7 cellular contexts compared by ENCODE assay signal in genomic region chr11:18731949-18732821, GRCh38. TPM values are rescaled to one million over a fixed set of nuclear protein-coding genes. Genes with fewer than 3 reads are reported as not detected.
A peak's percentile ranks its signal among the peaks of the same experiment; 100 is the strongest.
DNase-seq lines count a peak whose midpoint lies in the region; ATAC-seq and TF ChIP-seq lines count a peak whose summit lies in the region.

No MANE protein-coding gene starts in this region.

- H3K9me3 Mint-ChIP-seq in HFFc6: no peaks in the 10 kb centered on the region
- no peaks in the 10 kb centered on the region for H3K9me3 Mint-ChIP-seq in activated T-cell treated with anti-CD3 and anti-CD28 coated beads, Interleukin-2, amount 50 U/mL, for 4 hours

- peaks cover 15% of the 10 kb centered on the region for H3K27me3 Mint-ChIP-seq in HFFc6 (ENCODE audit: insufficient read depth)
- peaks cover 2% of the 10 kb centered on the region for H3K27me3 Mint-ChIP-seq in activated T-cell treated with anti-CD3 and anti-CD28 coated beads, Interleukin-2, amount 50 U/mL, for 4 hours (ENCODE audit: low read depth)

- H4K20me1 ChIP-seq in OCI-LY7 (ENCODE audit: insufficient read depth, low read length): no peaks in the 10 kb centered on the region

- H3K27ac ChIP-seq in OCI-LY7 (ENCODE audit: low read depth, low read length, poor library complexity, severe bottlenecking): no peak overlapping the region
- H3K27ac ChIP-seq in transverse colon: no peak overlapping the region

- H3K4me3 ChIP-seq in GM06990 (replicated peaks; ENCODE audit: low read depth, low read length) (no peak overlapping the region), OCI-LY7 (ENCODE audit: low read depth, low read length, poor library complexity, severe bottlenecking) (no peak overlapping the region), fibroblast of pulmonary artery (replicated peaks; ENCODE audit: low read depth, low read length) (no peak overlapping the region), transverse colon (no peak overlapping the region)

- no peaks in the 10 kb centered on the region for H3K9me2 ChIP-seq in OCI-LY7 (ENCODE audit: insufficient read depth, low read length)

- CTCF ChIA-PET in OCI-LY7 (lab: Charles Lee; ENCODE audit: unreplicated experiment): interaction anchor here (1.0 to 1.5 kb wide), 4 partner anchors 10 to 99 kb away, joined by 3 to 6 read pairs (median 4); partner anchors contain the start of genes SPTY2D1 and TMEM86A

- DNase-seq in GM06990 (ENCODE audit: extremely low read depth, insufficient read length): no peak
- DNase-seq in HFFc6: no peak
- DNase-seq in OCI-LY7 (ENCODE audit: low spot score): peak; percentile 67
- DNase-seq in activated T-cell treated with anti-CD3 and anti-CD28 coated beads, Interleukin-2, amount 50 U/mL, for 4 hours: peak; percentile 74
- DNase-seq in fibroblast of pulmonary artery (ENCODE audit: low read depth): peak; percentile 59
- DNase-seq in non-pigmented ciliary epithelial cell (ENCODE audit: low read depth): peak; percentile 15
- DNase-seq in transverse colon: peak; percentile 59

- 75 to 77% methylated on average over 7 to 11 of the region's 11 CpGs for WGBS in transverse colon (ENCODE audit: low coverage in 1 of 2), 2 donors

- no peaks in the 10 kb centered on the region for H3K36me3 Mint-ChIP-seq in HFFc6 (ENCODE audit: low read depth)
- no peaks in the 10 kb centered on the region for H3K36me3 Mint-ChIP-seq in activated T-cell treated with anti-CD3 and anti-CD28 coated beads, Interleukin-2, amount 50 U/mL, for 4 hours (ENCODE audit: insufficient read depth)

- H3K4me1 ChIP-seq in OCI-LY7 (ENCODE audit: insufficient read depth, low read length, poor library complexity, severe bottlenecking) (peaks cover 13% of the 10 kb centered on the region), transverse colon (no peaks in the 10 kb centered on the region)

- H3K4me1 Mint-ChIP-seq in HFFc6 (ENCODE audit: low read depth): no peaks in the 10 kb centered on the region
- H3K4me1 Mint-ChIP-seq in activated T-cell treated with anti-CD3 and anti-CD28 coated beads, Interleukin-2, amount 50 U/mL, for 4 hours (ENCODE audit: low read depth): peaks cover 9% of the 10 kb centered on the region

- TF ChIP-seq CTCF in GM06990 (IDR thresholded peaks at IDR 0.05; ENCODE audit: insufficient read depth, low read length, poor library complexity, severe bottlenecking) (peak; percentile 99), HFFc6 (IDR thresholded peaks at IDR 0.05) (peak; percentile 99), OCI-LY7 (conservative IDR thresholded peaks at IDR 0.05; ENCODE audit: low read length) (peak; percentile 99), fibroblast of pulmonary artery (IDR thresholded peaks at IDR 0.05; ENCODE audit: low read length, missing control alignments) (no peak), transverse colon (IDR thresholded peaks at IDR 0.05) (peak; percentile 78 to 96 (median 95))

- no peaks in the 10 kb centered on the region for H3K27me3 ChIP-seq in GM06990 (replicated peaks; ENCODE audit: control insufficient read depth, insufficient read depth, low read length)
- no peaks in the 10 kb centered on the region for H3K27me3 ChIP-seq in transverse colon

- ATAC-seq in activated T-cell treated with anti-CD3 and anti-CD28 coated beads, Interleukin-2, amount 50 U/mL, for 4 hours: peak; percentile 61 to 70

- no peaks in the 10 kb centered on the region for H3K79me2 ChIP-seq in OCI-LY7 (ENCODE audit: insufficient read depth, low read depth, low read length)

- H2AFZ ChIP-seq in OCI-LY7 (ENCODE audit: low read length): peak overlapping the region; percentile 71; the same call in 1 of the 2 replicates

- intact Hi-C loops in OCI-LY7 (cut with micrococcal nuclease; ENCODE audit: unreplicated experiment) (loop anchor here (1.0 to 2.0 kb wide), 2 partner anchors 192 to 617 kb away; no protein-coding TSS in a partner anchor), transverse colon (cut with DNase I; ENCODE audit: low total_unique reads) (no loop called here)

- no peak overlapping the region for H3K4me3 Mint-ChIP-seq in HFFc6
- no peak overlapping the region for H3K4me3 Mint-ChIP-seq in activated T-cell treated with anti-CD3 and anti-CD28 coated beads, Interleukin-2, amount 50 U/mL, for 4 hours

- H3K9me3 ChIP-seq in OCI-LY7 (ENCODE audit: low read length) (no peaks in the 10 kb centered on the region), transverse colon (no peaks in the 10 kb centered on the region)

- H3K36me3 ChIP-seq in GM06990 (ENCODE audit: control insufficient read depth, insufficient read depth, low read length): no peaks in the 10 kb centered on the region
- no peaks in the 10 kb centered on the region for H3K36me3 ChIP-seq in OCI-LY7 (ENCODE audit: insufficient read depth, low read length)
- H3K36me3 ChIP-seq in transverse colon: no peaks in the 10 kb centered on the region

- no peak for TF ChIP-seq EP300 in transverse colon (IDR thresholded peaks at IDR 0.05; ENCODE audit: low read depth)

- H3K4me2 ChIP-seq in OCI-LY7 (ENCODE audit: low read length): peak overlapping the region; percentile 34; the same call in 1 of the 2 replicates

- POLR2A ChIA-PET in OCI-LY7 (lab: Charles Lee): interaction anchor here (1.6 kb wide), 1 partner anchor 10 kb away, joined by 6 read pairs; no protein-coding TSS in a partner anchor

- TF ChIP-seq POLR2A in transverse colon (IDR thresholded peaks at IDR 0.05): no peak

- BruUV-seq in OCI-LY7 (replicated peaks; lab: Mats Ljungman, UMichigan): no TSS peak

- no peak overlapping the region for H3K27ac Mint-ChIP-seq in HFFc6

- in situ Hi-C loops in transverse colon (cut with MboI; ENCODE audit: low pct_ligation_motif_present in 1 of 4, low pct_unique_long_range_greater_than_20kb in 1 of 4, low sequenced_read_pairs in 3 of 4): loop anchor here in 3 of 4 donors (10.0 to 25.0 kb wide), 4 partner anchors 170 to 620 kb away; partner anchors contain the start of genes SAAL1 (in 2 of the 3) and TSG101 (in 1 of the 3)

RNA-seq across cellular contexts. Expression of gene IGSF22, which starts 6.2 kb away (rescaled TPM):
- total RNA-seq in HFFc6 (2021; fragmentation: NEBNext Ultra II Directional; extraction: Animal tissue kit (Norgen Biotek cat#: 25700)): not detected
- total RNA-seq in OCI-LY7 (2014; rRNA removed; shearing (Covaris generic)): not detected in 2 replicates
- total RNA-seq in OCI-LY7 (2022) (not detected in 2 replicates), transverse colon (under 1 TPM in 1 of 4 donors, not detected in 3; 0.16 TPM)
- under 1 TPM; 0.16 to 0.60 (median 0.53) TPM for total RNA-seq in activated T-cell treated with anti-CD3 and anti-CD28 coated beads, Interleukin-2, amount 50 U/mL, for 4 hours

RNA-seq across cellular contexts. Expression of gene TMEM86A, which starts 33.6 kb away (rescaled TPM):
- total RNA-seq in HFFc6 (2021; fragmentation: NEBNext Ultra II Directional; extraction: Animal tissue kit (Norgen Biotek cat#: 25700)): under 1 TPM; 0.23 to 0.61 (median 0.41) TPM
- 0.39 and 0.92 TPM in 2 replicates for total RNA-seq in OCI-LY7 (2014; rRNA removed; shearing (Covaris generic))
- 1.2 and 2.7 TPM in 2 replicates for total RNA-seq in OCI-LY7 (2022)
- total RNA-seq in activated T-cell treated with anti-CD3 and anti-CD28 coated beads, Interleukin-2, amount 50 U/mL, for 4 hours: under 1 TPM; 0.13 to 0.38 (median 0.18) TPM
- total RNA-seq in transverse colon: 1 to 10 TPM; 2.6 to 4.9 (median 3.6) TPM

RNA-seq across cellular contexts. Expression of gene PTPN5, which starts 59.4 kb away (rescaled TPM):
- not detected for total RNA-seq in HFFc6 (2021; fragmentation: NEBNext Ultra II Directional; extraction: Animal tissue kit (Norgen Biotek cat#: 25700))
- total RNA-seq in OCI-LY7 (2014; rRNA removed; shearing (Covaris generic)): not detected in 2 replicates
- total RNA-seq in OCI-LY7 (2022) (not detected in 2 replicates), transverse colon (under 1 TPM in 2 of 4 donors, not detected in 2; 0.27 to 0.64 TPM)
- not detected for total RNA-seq in activated T-cell treated with anti-CD3 and anti-CD28 coated beads, Interleukin-2, amount 50 U/mL, for 4 hours

Comparison
In these comparisons a context has a peak if more than half of its experiments do, and no peak if none do; other contexts are left out.
1. DNase-seq: peak in OCI-LY7 (single experiment), activated T-cell treated with anti-CD3 and anti-CD28 coated beads, Interleukin-2, amount 50 U/mL, for 4 hours (single experiment), fibroblast of pulmonary artery (single experiment), non-pigmented ciliary epithelial cell (single experiment) and transverse colon (single experiment); none in GM06990 (single experiment) and HFFc6 (single experiment).